In the genomic region with DNA sequence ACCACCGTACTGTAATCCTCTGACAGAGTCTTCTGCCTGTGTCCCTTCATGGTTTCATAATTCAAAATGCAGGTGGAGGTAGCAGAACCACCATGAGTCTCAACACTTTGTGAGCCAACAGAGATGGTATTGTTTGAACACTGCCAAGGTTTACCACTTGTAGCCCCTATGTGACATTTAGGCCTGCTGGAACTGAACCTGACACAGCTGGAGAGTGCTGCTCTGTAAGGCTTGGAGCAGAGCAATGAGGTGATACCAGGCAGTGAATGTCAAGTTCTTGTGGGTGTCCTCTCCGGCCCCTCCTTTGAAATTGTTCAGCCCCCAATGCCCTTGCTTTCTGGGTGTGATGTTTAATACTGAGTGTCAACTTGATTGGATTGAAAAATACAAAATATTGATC, we compare ENCODE assay signal across 18 cellular contexts.
DNase-seq lines count a peak whose midpoint lies in the region; ATAC-seq, FAIRE-seq and TF ChIP-seq lines count a peak whose summit lies in the region.
"Had no signal": no experiment of that assay in that cellular context is flagged by ENCODE, and none has a peak within 500 bp of the region (broad histone marks: within the 10 kb centered on the region; RNA-seq: fewer than 3 reads in every experiment).

No MANE protein-coding gene starts in this region.

- POLR2A ChIA-PET in activated CD4-positive, alpha-beta T cell treated with anti-CD3 and anti-CD28 coated beads for 36 hours (lab: Charles Lee), result no interaction called here
- POLR2A ChIA-PET in HepG2 (lab: Yijun Ruan, JAX), result no interaction called here

- no peaks in the 10 kb centered on the region for H3K27me3 Mint-ChIP-seq in activated CD4-positive, alpha-beta T cell treated with anti-CD3 and anti-CD28 coated beads for 36 hours
- H3K27me3 Mint-ChIP-seq: B cell had no signal

- no peak overlapping the region for H3K4me3 Mint-ChIP-seq in activated CD4-positive, alpha-beta T cell treated with anti-CD3 and anti-CD28 coated beads for 36 hours
- H3K4me3 Mint-ChIP-seq: B cell; CD8-positive, alpha-beta T cell; H9 had no signal

- H3K9me3 Mint-ChIP-seq in activated CD4-positive, alpha-beta T cell treated with anti-CD3 and anti-CD28 coated beads for 36 hours (ENCODE audit: low read depth), result peaks cover 2% of the 10 kb centered on the region

- CTCF ChIA-PET in activated CD4-positive, alpha-beta T cell treated with anti-CD3 and anti-CD28 coated beads for 36 hours (lab: Charles Lee), result interaction anchor here (0.8 kb wide), 1 partner anchor 511 kb away, joined by 3 read pairs; no protein-coding TSS in a partner anchor
- CTCF ChIA-PET in HepG2 (lab: Yijun Ruan, JAX; ENCODE audit: low intra/inter-chr PET ratio, low total read pairs), result no interaction called here

- TF ChIP-seq EP300 in HepG2 (IDR thresholded peaks at IDR 0.05; ENCODE audit: low read depth in 2 of 2, low read length in 2 of 2) (no peak), HepG2 (CRISPR knock-in tag; IDR thresholded peaks at IDR 0.05; ENCODE audit: borderline replicate concordance) (no peak)

- WGBS in HepG2 (ENCODE audit: low lambda C conversion rate), result 0% methylated on average over 2 of the region's 2 CpGs
- 70% methylated on average over 2 of the region's 2 CpGs for WGBS in right lobe of liver (ENCODE audit: insufficient coverage, low coverage, low lambda C conversion rate, missing lambda C conversion rate)

- no peak for TF ChIP-seq RAD21 in HepG2 (CRISPR knock-in tag; IDR thresholded peaks at IDR 0.05)

- no peak overlapping the region for H3K4me2 ChIP-seq in HepG2 (ENCODE audit: low read depth, low read length)
- H3K4me2 ChIP-seq: BLaER1 treated with 17β-estradiol and CSF1 and Interleukin-3, amounts not matched to agents 10 nM and 100 nM had no signal

- DNase-seq in activated CD4-positive, alpha-beta T cell treated with anti-CD3 and anti-CD28 coated beads for 36 hours, result no peak
- DNase-seq in activated CD4-positive, alpha-beta T cell treated with anti-CD3 and anti-CD28 coated beads for 4 hours, result no peak
- DNase-seq in HepG2 (ENCODE audit: low spot score) (no peak), right lobe of liver (no peak), left kidney (ENCODE audit: low read depth, low spot score) (peak; percentile 5)
- DNase-seq: Calu3; CD8-positive, alpha-beta T cell; DMS 273 treated with DMSO at 0.1 percent for 48 hours; DMS53; DND-41; EL; H9 had no signal

- H3K27ac Mint-ChIP-seq in activated CD4-positive, alpha-beta T cell treated with anti-CD3 and anti-CD28 coated beads for 36 hours, result no peak overlapping the region
- H3K27ac Mint-ChIP-seq: B cell; CD8-positive, alpha-beta T cell; H9 had no signal

- no peaks in the 10 kb centered on the region for H3K4me1 Mint-ChIP-seq in activated CD4-positive, alpha-beta T cell treated with anti-CD3 and anti-CD28 coated beads for 36 hours
- H3K4me1 Mint-ChIP-seq: B cell, H9 had no signal

- no peak overlapping the region for H3K4me3 ChIP-seq in HepG2 (replicated peaks in 1 of 3; ENCODE audit: insufficient read depth in 1 of 3, low read depth in 2 of 3, low read length in 3 of 3)
- H3K4me3 ChIP-seq in right lobe of liver, result no peak overlapping the region
- H3K4me3 ChIP-seq: BLaER1 treated with 17β-estradiol and CSF1 and Interleukin-3, amounts not matched to agents 10 nM and 100 nM; GM12878 had no signal

- H3K27me3 ChIP-seq in HepG2 (ENCODE audit: control insufficient read depth in 1 of 2, insufficient read depth in 2 of 2, low read length in 2 of 2) (no peaks in the 10 kb centered on the region), right lobe of liver (no peaks in the 10 kb centered on the region)
- H3K27me3 ChIP-seq: BLaER1 treated with 17β-estradiol and CSF1 and Interleukin-3, amounts not matched to agents 10 nM and 100 nM had no signal

- no peaks in the 10 kb centered on the region for H3K36me3 Mint-ChIP-seq in activated CD4-positive, alpha-beta T cell treated with anti-CD3 and anti-CD28 coated beads for 36 hours (ENCODE audit: low read depth)
- H3K36me3 Mint-ChIP-seq: CD8-positive, alpha-beta T cell had no signal

- TF ChIP-seq CTCF in HepG2 (CRISPR knock-in tag; IDR thresholded peaks at IDR 0.05) (no peak), right lobe of liver (IDR thresholded peaks at IDR 0.05) (no peak)

- H3K79me2 ChIP-seq in HepG2 (ENCODE audit: insufficient read depth, low read length), result no peaks in the 10 kb centered on the region

- no peak for FAIRE-seq in HepG2 (lab: Jason Lieb, UNC)
- FAIRE-seq: GM12878, H1, HTR-8/SVneo had no signal

- no peaks in the 10 kb centered on the region for H3K36me3 ChIP-seq in HepG2 (replicated peaks in 1 of 2; ENCODE audit: control insufficient read depth in 1 of 2, insufficient read depth in 2 of 2, low read length in 2 of 2)
- H3K36me3 ChIP-seq in right lobe of liver, result no peaks in the 10 kb centered on the region
- H3K36me3 ChIP-seq: BLaER1 treated with 17β-estradiol and CSF1 and Interleukin-3, amounts not matched to agents 10 nM and 100 nM had no signal

- intact Hi-C loops in activated CD4-positive, alpha-beta T cell treated with anti-CD3 and anti-CD28 coated beads for 36 hours (cut with DNase I, micrococcal nuclease), result no loop called here
- intact Hi-C loops in HepG2 (cut with micrococcal nuclease; ENCODE audit: unreplicated experiment), result no loop called here
- intact Hi-C loops in right lobe of liver (cut with DNase I), result no loop called here

- no peak overlapping the region for H2AFZ ChIP-seq in HepG2 (ENCODE audit: low read length)

- TF ChIP-seq POLR2A in HepG2 (IDR thresholded peaks at IDR 0.05; ENCODE audit: insufficient read depth in 1 of 2, low read depth in 2 of 2, low read length in 2 of 2), result no peak
- TF ChIP-seq POLR2A in right lobe of liver (IDR thresholded peaks at IDR 0.05), result no peak

- H4K20me1 ChIP-seq in HepG2 (ENCODE audit: insufficient read depth, low read length), result no peaks in the 10 kb centered on the region
- H4K20me1 ChIP-seq: BLaER1 treated with 17β-estradiol and CSF1 and Interleukin-3, amounts not matched to agents 10 nM and 100 nM had no signal

- no peak overlapping the region for H3K27ac ChIP-seq in HepG2 (ENCODE audit: extremely low read length, insufficient read depth, low read length)
- no peak overlapping the region for H3K27ac ChIP-seq in right lobe of liver
- H3K27ac ChIP-seq: BLaER1 treated with 17β-estradiol and CSF1 and Interleukin-3, amounts not matched to agents 10 nM and 100 nM had no signal

- H3K4me1 ChIP-seq in HepG2 (ENCODE audit: insufficient read depth, low read length) (no peaks in the 10 kb centered on the region), right lobe of liver (no peaks in the 10 kb centered on the region)
- H3K4me1 ChIP-seq: BLaER1 treated with 17β-estradiol and CSF1 and Interleukin-3, amounts not matched to agents 10 nM and 100 nM had no signal

- H3K9me3 ChIP-seq in HepG2 (ENCODE audit: low read length), result no peaks in the 10 kb centered on the region
- H3K9me3 ChIP-seq in right lobe of liver, result no peaks in the 10 kb centered on the region
- H3K9me3 ChIP-seq: BLaER1 treated with 17β-estradiol and CSF1 and Interleukin-3, amounts not matched to agents 10 nM and 100 nM had no signal

- in situ Hi-C loops in HepG2 (cut with HindIII; ENCODE audit: extremely low pct_ligation_motif_present, low pct_unique_long_range_greater_than_20kb), result no loop called here

- H3K9ac ChIP-seq in HepG2 (ENCODE audit: insufficient read depth, low read depth, low read length), result no peak overlapping the region
- H3K9ac ChIP-seq: BLaER1 treated with 17β-estradiol and CSF1 and Interleukin-3, amounts not matched to agents 10 nM and 100 nM had no signal

- BruUV-seq in HepG2 (replicated peaks; lab: Mats Ljungman, UMichigan), result no TSS peak

- ATAC-seq in activated CD4-positive, alpha-beta T cell treated with anti-CD3 and anti-CD28 coated beads for 36 hours, result peak; percentile 33
- ATAC-seq in HepG2 (peak; percentile 61), right lobe of liver (no peak), GM19395 (IDR thresholded peaks at IDR 0.05; ENCODE audit: unreplicated experiment) (no peak)
- ATAC-seq: CD8-positive, alpha-beta T cell; GM12878 had no signal

TF ChIP-seq in HepG2, 621 proteins besides CTCF, POLR2A, EP300 and RAD21 (continues in another document):
- TF ChIP-seq, protein P1, sequence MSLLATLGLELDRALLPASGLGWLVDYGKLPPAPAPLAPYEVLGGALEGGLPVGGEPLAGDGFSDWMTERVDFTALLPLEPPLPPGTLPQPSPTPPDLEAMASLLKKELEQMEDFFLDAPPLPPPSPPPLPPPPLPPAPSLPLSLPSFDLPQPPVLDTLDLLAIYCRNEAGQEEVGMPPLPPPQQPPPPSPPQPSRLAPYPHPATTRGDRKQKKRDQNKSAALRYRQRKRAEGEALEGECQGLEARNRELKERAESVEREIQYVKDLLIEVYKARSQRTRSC (CRISPR knock-in tag; IDR thresholded peaks at IDR 0.05; ENCODE audit: low read depth), result no peak
- TF ChIP-seq ZNF678 (CRISPR knock-in tag; IDR thresholded peaks at IDR 0.05) (no peak), REPIN1 (CRISPR knock-in tag; IDR thresholded peaks at IDR 0.05; ENCODE audit: borderline replicate concordance, low read depth) (no peak), POGZ (CRISPR knock-in tag; IDR thresholded peaks at IDR 0.05) (no peak), ZNF180 (CRISPR knock-in tag; IDR thresholded peaks at IDR 0.05; ENCODE audit: borderline replicate concordance, low read depth) (no peak), HNRNPK (IDR thresholded peaks at IDR 0.05; ENCODE audit: low read depth, low read length, poor library complexity, severe bottlenecking) (no peak), NR2F6 (IDR thresholded peaks at IDR 0.05) (no peak), NR2F6 (CRISPR knock-in tag; IDR thresholded peaks at IDR 0.05) (no peak), ZNF446 (CRISPR knock-in tag; IDR thresholded peaks at IDR 0.05) (no peak), DNMT3B (CRISPR knock-in tag; conservative IDR thresholded peaks at IDR 0.05) (no peak)
- TF ChIP-seq, protein P2, sequence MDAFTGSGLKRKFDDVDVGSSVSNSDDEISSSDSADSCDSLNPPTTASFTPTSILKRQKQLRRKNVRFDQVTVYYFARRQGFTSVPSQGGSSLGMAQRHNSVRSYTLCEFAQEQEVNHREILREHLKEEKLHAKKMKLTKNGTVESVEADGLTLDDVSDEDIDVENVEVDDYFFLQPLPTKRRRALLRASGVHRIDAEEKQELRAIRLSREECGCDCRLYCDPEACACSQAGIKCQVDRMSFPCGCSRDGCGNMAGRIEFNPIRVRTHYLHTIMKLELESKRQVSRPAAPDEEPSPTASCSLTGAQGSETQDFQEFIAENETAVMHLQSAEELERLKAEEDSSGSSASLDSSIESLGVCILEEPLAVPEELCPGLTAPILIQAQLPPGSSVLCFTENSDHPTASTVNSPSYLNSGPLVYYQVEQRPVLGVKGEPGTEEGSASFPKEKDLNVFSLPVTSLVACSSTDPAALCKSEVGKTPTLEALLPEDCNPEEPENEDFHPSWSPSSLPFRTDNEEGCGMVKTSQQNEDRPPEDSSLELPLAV (CRISPR knock-in tag; conservative IDR thresholded peaks at IDR 0.05; ENCODE audit: low read depth), result no peak

Comparison
In these comparisons a context has a peak if more than half of its experiments do, and no peak if none do; other contexts are left out.
1. ATAC-seq: peak in activated CD4-positive, alpha-beta T cell treated with anti-CD3 and anti-CD28 coated beads for 36 hours (single experiment) and HepG2 (single experiment); none in right lobe of liver (0 of 4) and GM19395 (single experiment).